In genomic region chr10:54749623-54750022, GRCh38 we compare ENCODE assay signal across 32 cellular contexts.
"Had no signal": no experiment of that assay in that cellular context is flagged by ENCODE, and none has a peak within 500 bp of the region (broad histone marks: within the 10 kb centered on the region; RNA-seq: fewer than 3 reads in every experiment).

No MANE protein-coding gene starts in this region.

- DNase-seq: activated B cell treated with CpG ODN at 0.5 μM for 24 hours; activated CD4-positive, alpha-beta memory T cell treated with anti-CD3 and anti-CD28 coated beads for 36 hours; activated CD4-positive, alpha-beta T cell treated with anti-CD3 and anti-CD28 coated beads for 4 hours; activated CD4-positive, alpha-beta T cell treated with anti-CD3 and anti-CD28 coated beads, Interleukin-2, amount 50 U/mL, for 1 hour; activated CD4-positive, CD25-positive, alpha-beta regulatory T cell treated with anti-CD3 and anti-CD28 coated beads, Interleukin-2, amount 50 U/mL, for 72 hours; activated CD8-positive, alpha-beta memory T cell treated with anti-CD3 and anti-CD28 coated beads, Interleukin-2, amount 50 U/mL, for 4 hours; activated gamma-delta T cell treated with Interleukin-2 at 50 U/mL for 16 hours; activated naive CD4-positive, alpha-beta T cell treated with anti-CD3 and anti-CD28 coated beads for 36 hours; activated T-cell treated with anti-CD3 and anti-CD28 coated beads for 4 hours; activated T-cell treated with anti-CD3 and anti-CD28 coated beads, Interleukin-2, amount 50 U/mL, for 4 hours; adrenal gland; central memory CD4-positive, alpha-beta T cell; NCI-H1048; NCI-H1105 treated with DMSO at 0.1 percent for 48 hours; NCI-H1436; NCI-H1694; NCI-H1930; NCI-H2081 treated with DMSO at 0.1 percent for 48 hours; NCI-H226; NCI-H446 treated with DMSO at 0.1 percent for 48 hours; NCI-H524; NCI-H69; NK-92 treated with Interleukin-12 subunit alpha and Interleukin-12 subunit beta, amount 100 ng/mL, for 24 hours; SHP77; SW 1271; T-helper 1 cell; T-helper 2 cell; T-helper 9 cell had no signal

- H3K27ac ChIP-seq: adrenal gland, SJSA1, VCaP had no signal

- ATAC-seq: activated naive CD4-positive, alpha-beta T cell treated with anti-CD3 and anti-CD28 coated beads, Interleukin-2, amount 50 U/mL, for 72 hours; activated T-cell treated with anti-CD3 and anti-CD28 coated beads, Interleukin-2, amount 50 U/mL, for 4 hours; Panc1 had no signal
